12 cellular contexts compared by ENCODE assay signal in the genomic region with DNA sequence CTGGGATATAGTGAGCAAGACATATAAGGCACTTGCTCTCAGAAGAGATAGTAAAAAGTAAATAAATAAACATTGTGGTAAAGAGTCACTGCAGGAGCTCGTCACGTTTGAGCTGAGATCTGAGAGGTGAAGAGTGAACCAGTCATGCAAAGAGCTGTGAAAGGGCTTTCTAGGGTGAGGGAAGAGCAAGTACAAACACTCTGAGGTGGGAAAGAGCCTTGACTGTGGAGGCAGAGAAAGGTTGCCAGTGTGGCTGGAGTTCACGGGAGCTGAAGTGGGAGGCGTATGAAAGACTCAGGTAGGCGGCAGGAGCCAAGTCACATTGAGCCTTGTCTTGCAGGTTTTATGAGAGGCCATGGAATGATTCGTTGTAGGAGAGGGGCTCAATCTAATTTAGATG.
DNase-seq lines count a peak whose midpoint lies in the region; ATAC-seq and TF ChIP-seq lines count a peak whose summit lies in the region.
"Had no signal": no experiment of that assay in that cellular context is flagged by ENCODE, and none has a peak within 500 bp of the region (broad histone marks: within the 10 kb centered on the region; RNA-seq: fewer than 3 reads in every experiment).

No MANE protein-coding gene starts in this region.

- H3K4me3 ChIP-seq in epithelial cell of proximal tubule (ENCODE audit: low read depth, low read length): no peak overlapping the region
- H3K4me3 ChIP-seq in MM.1S (ENCODE audit: low read length): no peak overlapping the region
- H3K4me3 ChIP-seq in esophagus squamous epithelium: no peak overlapping the region
- H3K4me3 ChIP-seq: right lobe of liver had no signal

- no peak for TF ChIP-seq CTCF in epithelial cell of proximal tubule (conservative IDR thresholded peaks at IDR 0.05; ENCODE audit: low read depth, low read length)
- no peak for TF ChIP-seq CTCF in MM.1S (IDR thresholded peaks at IDR 0.05; ENCODE audit: low read length)
- TF ChIP-seq CTCF in esophagus squamous epithelium (IDR thresholded peaks at IDR 0.05): no peak

- no peaks in the 10 kb centered on the region for H3K9me2 ChIP-seq in MM.1S (replicated peaks; ENCODE audit: insufficient read depth, low read length)

- H3K9ac ChIP-seq in MM.1S (ENCODE audit: low read length): no peak overlapping the region

- H4K20me1 ChIP-seq in MM.1S (ENCODE audit: insufficient read depth, low read length): no peaks in the 10 kb centered on the region

- no peaks in the 10 kb centered on the region for H3K79me2 ChIP-seq in MM.1S (ENCODE audit: low read length)

- intact Hi-C loops in sciatic nerve (cut with DNase I): no loop called here
- intact Hi-C loops in esophagus squamous epithelium (cut with DNase I): no loop called here

- no peaks in the 10 kb centered on the region for H3F3A ChIP-seq in MM.1S (ENCODE audit: insufficient read depth, low read length)

- H3K27ac ChIP-seq in MM.1S (ENCODE audit: low read length): no peak overlapping the region
- peak overlapping the region in 2 of 4 donors; percentile 82 for H3K27ac ChIP-seq in esophagus squamous epithelium
- H3K27ac ChIP-seq: right lobe of liver had no signal

- H3K36me3 ChIP-seq in MM.1S (replicated peaks; ENCODE audit: insufficient read depth, low read length): no peaks in the 10 kb centered on the region
- H3K36me3 ChIP-seq in esophagus squamous epithelium: no peaks in the 10 kb centered on the region
- H3K36me3 ChIP-seq: right lobe of liver had no signal

- no peaks in the 10 kb centered on the region for H3K27me3 ChIP-seq in MM.1S (replicated peaks; ENCODE audit: insufficient read depth, low read length)
- no peaks in the 10 kb centered on the region for H3K27me3 ChIP-seq in esophagus squamous epithelium
- H3K27me3 ChIP-seq: right lobe of liver had no signal

- no peaks in the 10 kb centered on the region for H3K9me3 ChIP-seq in MM.1S (replicated peaks; ENCODE audit: insufficient read depth, low read length)
- H3K9me3 ChIP-seq in esophagus squamous epithelium: no peaks in the 10 kb centered on the region
- H3K9me3 ChIP-seq: right lobe of liver had no signal

- WGBS in esophagus squamous epithelium, 2 donors: 51 to 53% methylated on average over 6 of the region's 6 CpGs

- TF ChIP-seq POLR2A in esophagus squamous epithelium (IDR thresholded peaks at IDR 0.05): no peak

- H2AFZ ChIP-seq in MM.1S (ENCODE audit: low read length): no peak overlapping the region

- peak; percentile 59 for ATAC-seq in GM18502 (IDR thresholded peaks at IDR 0.05; ENCODE audit: poor library complexity, unreplicated experiment)
- peak; percentile 50 for ATAC-seq in GM21528 (IDR thresholded peaks at IDR 0.05; ENCODE audit: low FRiP score, unreplicated experiment)
- peak; percentile 57 for ATAC-seq in HG03460 (IDR thresholded peaks at IDR 0.05; ENCODE audit: unreplicated experiment)
- ATAC-seq in sciatic nerve: no peak
- ATAC-seq: right lobe of liver had no signal

- DNase-seq in epithelial cell of proximal tubule (ENCODE audit: low read depth) (peak; percentile 83), sciatic nerve (ENCODE audit: low spot score) (no peak), MM.1S (no peak), NCI-H82 treated with DMSO at 0.1 percent for 48 hours (lab: John Stamatoyannopoulos, UW; ENCODE audit: unreplicated experiment) (no peak), esophagus squamous epithelium (lab: John Stamatoyannopoulos, UW) (no peak)
- DNase-seq: activated naive CD8-positive, alpha-beta T cell treated with anti-CD3 and anti-CD28 coated beads for 36 hours; COR-L47; NCI-H2081; right lobe of liver had no signal

- H3K4me1 ChIP-seq in MM.1S (ENCODE audit: low read length) (no peaks in the 10 kb centered on the region), esophagus squamous epithelium (peaks cover 12 to 92% (median 21%) of the 10 kb centered on the region in 3 donors)
- H3K4me1 ChIP-seq: right lobe of liver had no signal

- no peak overlapping the region for H3K4me2 ChIP-seq in MM.1S (ENCODE audit: low read depth, low read length)
